25 cellular contexts compared by ENCODE assay signal in genomic region chr11:29231586-29231985, GRCh38.
"Had no signal": no experiment of that assay in that cellular context is flagged by ENCODE, and none has a peak within 500 bp of the region (broad histone marks: within the 10 kb centered on the region; RNA-seq: fewer than 3 reads in every experiment).

No MANE protein-coding gene starts in this region.

- H3K4me1 Mint-ChIP-seq: endodermal cell, mesothelial cell of epicardium, naive B cell had no signal

- H3K27ac Mint-ChIP-seq: dendritic cell treated with granulocyte-macrophage colony-stimulating factor and Interleukin-4, amounts not matched to agents 40 ng/mL and 50 ng/mL, for 4 days; effector memory CD8-positive, alpha-beta T cell; endodermal cell; mesothelial cell of epicardium; naive B cell had no signal

- H3K9me3 Mint-ChIP-seq: endodermal cell, mesothelial cell of epicardium had no signal

- H3K9me3 ChIP-seq: colonic mucosa, esophagus squamous epithelium, gastrocnemius medialis, left lung, lower lobe of right lung, mucosa of descending colon had no signal

- H3K27ac ChIP-seq: colonic mucosa, epithelial cell of prostate, esophagus squamous epithelium, gastrocnemius medialis, heart right ventricle, left lung, lower lobe of right lung had no signal

- DNase-seq: colonic mucosa; cortex of kidney; effector CD8-positive, alpha-beta T cell; effector memory CD8-positive, alpha-beta T cell; endodermal cell; erythroblast; esophagus squamous epithelium; foreskin fibroblast; foreskin melanocyte; gastrocnemius medialis; glutamatergic neuron; head of caudate nucleus; heart right ventricle; hippocampal formation; left cardiac atrium; left lung; left ventricle myocardium superior; lower lobe of right lung; mesenchymal stem cell; mucosa of descending colon; naive B cell had no signal

- H3K36me3 ChIP-seq: colonic mucosa, esophagus squamous epithelium, gastrocnemius medialis, heart right ventricle, left lung, lower lobe of right lung had no signal

- H3K4me3 Mint-ChIP-seq: dendritic cell treated with granulocyte-macrophage colony-stimulating factor and Interleukin-4, amounts not matched to agents 40 ng/mL and 50 ng/mL, for 4 days; effector memory CD8-positive, alpha-beta T cell; endodermal cell; mesothelial cell of epicardium; naive B cell had no signal

- H3K27me3 Mint-ChIP-seq: dendritic cell treated with granulocyte-macrophage colony-stimulating factor and Interleukin-4, amounts not matched to agents 40 ng/mL and 50 ng/mL, for 4 days; effector memory CD8-positive, alpha-beta T cell; naive B cell had no signal

- H3K36me3 Mint-ChIP-seq: mesothelial cell of epicardium, naive B cell had no signal

- H3K27me3 ChIP-seq: colonic mucosa, esophagus squamous epithelium, gastrocnemius medialis, heart right ventricle, left lung had no signal

- ATAC-seq: effector memory CD8-positive, alpha-beta T cell; esophagus mucosa; gastrocnemius medialis; heart right ventricle; left cardiac atrium; left lung; left ventricle myocardium superior; lower lobe of right lung; mucosa of descending colon had no signal

- H3K4me1 ChIP-seq: colonic mucosa, esophagus squamous epithelium, gastrocnemius medialis, heart right ventricle, left lung, lower lobe of right lung had no signal

- H3K4me3 ChIP-seq: colonic mucosa, esophagus squamous epithelium, gastrocnemius medialis, heart right ventricle, left lung, lower lobe of right lung, mucosa of descending colon had no signal
